2 cellular contexts compared by ENCODE assay signal in genomic region chr5:1668141-1668721, GRCh38.
TF ChIP-seq lines count a peak whose summit lies in the region.

No MANE protein-coding gene starts in this region.

TF ChIP-seq in SK-N-SH, 30 proteins besides CTCF, POLR2A, EP300 and RAD21 (continued from another document):
- no peak for TF ChIP-seq TCF12 (IDR thresholded peaks at IDR 0.05)
- TF ChIP-seq NFIC (IDR thresholded peaks at IDR 0.05; ENCODE audit: borderline replicate concordance) = no peak
- no peak for TF ChIP-seq REST (IDR thresholded peaks at IDR 0.05; ENCODE audit: low read depth, low read length)
- TF ChIP-seq TEAD4 (IDR thresholded peaks at IDR 0.05; ENCODE audit: borderline replicate concordance, insufficient read depth) = no peak

TF ChIP-seq in SK-N-SH treated with all-trans-retinoic acid at 6 μM for 48 hours, 23 proteins besides CTCF, POLR2A, EP300 and RAD21 (continued from another document):
- TF ChIP-seq TSHZ2 (CRISPR knock-in tag; IDR thresholded peaks at IDR 0.05) (no peak), ZNF565 (CRISPR knock-in tag; conservative IDR thresholded peaks at IDR 0.05; ENCODE audit: low read depth) (no peak), ARNTL (CRISPR knock-in tag; IDR thresholded peaks at IDR 0.05; ENCODE audit: borderline replicate concordance, low read depth) (no peak)
TF ChIP-seq in SK-N-SH treated with all-trans-retinoic acid at 6 μM for 48 hours: peak in this region for 0.
